8 cellular contexts compared by ENCODE assay signal in genomic region chr5:134410822-134411221, GRCh38. TPM values are rescaled to one million over a fixed set of nuclear protein-coding genes. Genes with fewer than 3 reads are reported as not detected.
DNase-seq lines count a peak whose midpoint lies in the region; ATAC-seq and TF ChIP-seq lines count a peak whose summit lies in the region.

No MANE protein-coding gene starts in this region.

- H3K27ac ChIP-seq in C4-2B: peak overlapping the region; percentile 83
- H3K27ac ChIP-seq in effector memory CD4-positive, alpha-beta T cell (ENCODE audit: insufficient read depth, low read length, poor library complexity, severe bottlenecking): peak overlapping the region; percentile 69

- TF ChIP-seq CTCF in C4-2B (conservative IDR thresholded peaks at IDR 0.05) (no peak), Loucy (conservative IDR thresholded peaks at IDR 0.05; ENCODE audit: low read length) (no peak), neural crest cell (conservative IDR thresholded peaks at IDR 0.05) (no peak), GM10248 (IDR thresholded peaks at IDR 0.05; ENCODE audit: control extremely low read depth, extremely low read depth, low read depth, missing control alignments) (no peak)

- H3K27ac Mint-ChIP-seq in neural crest cell (ENCODE audit: unreplicated experiment): peak overlapping the region; percentile 57

- peaks cover 16% of the 10 kb centered on the region for H4K20me1 ChIP-seq in Loucy (ENCODE audit: insufficient read depth, low read length, poor library complexity, severe bottlenecking)

- no peak for DNase-seq in effector memory CD4-positive, alpha-beta T cell
- DNase-seq in neural crest cell (ENCODE audit: low read depth, low spot score) (no peak), NCI-H69 (lab: John Stamatoyannopoulos, UW) (no peak), GM10248 (ENCODE audit: extremely low spot score) (no peak), occipital lobe (lab: John Stamatoyannopoulos, UW) (no peak)

- H3K9me3 Mint-ChIP-seq in neural crest cell: no peaks in the 10 kb centered on the region

- CTCF ChIA-PET in GM10248 (lab: Yijun Ruan, JAX): interaction anchor here (0.7 to 3.5 kb wide), 31 partner anchors 9 to 265 kb away, joined by 3 to 25 read pairs (median 5); no protein-coding TSS in a partner anchor

- no peak overlapping the region; the same call in 1 of the 2 replicates for H2AFZ ChIP-seq in Loucy (ENCODE audit: low read length)

- no peaks in the 10 kb centered on the region for H3K9me2 ChIP-seq in Loucy (replicated peaks; ENCODE audit: low read depth, low read length)

- no peaks in the 10 kb centered on the region for H3F3A ChIP-seq in Loucy (ENCODE audit: low read depth)

- peak overlapping the region; percentile 96 for H3K4me3 Mint-ChIP-seq in neural crest cell

- H3K4me3 ChIP-seq in Loucy (ENCODE audit: low read length, poor library complexity, severe bottlenecking): peak overlapping the region; percentile 98
- peak overlapping the region; percentile 79 for H3K4me3 ChIP-seq in effector memory CD4-positive, alpha-beta T cell (ENCODE audit: insufficient read depth, low read depth, low read length, poor library complexity, severe bottlenecking)

- POLR2A ChIA-PET in GM10248 (lab: Yijun Ruan, JAX): no interaction called here

- H3K4me1 Mint-ChIP-seq in neural crest cell: peaks cover 28% of the 10 kb centered on the region

- no peaks in the 10 kb centered on the region for H3K36me3 ChIP-seq in Loucy (ENCODE audit: insufficient read depth, low read length)
- no peaks in the 10 kb centered on the region for H3K36me3 ChIP-seq in effector memory CD4-positive, alpha-beta T cell (ENCODE audit: control insufficient read depth, insufficient read depth, low read length)

- H3K9me3 ChIP-seq in Loucy (ENCODE audit: insufficient read depth, low read depth, low read length): no peaks in the 10 kb centered on the region
- H3K9me3 ChIP-seq in effector memory CD4-positive, alpha-beta T cell (ENCODE audit: control insufficient read depth, low read length): no peaks in the 10 kb centered on the region

- peak overlapping the region; percentile 89 for H3K9ac ChIP-seq in Loucy (ENCODE audit: low read depth, low read length, poor library complexity, severe bottlenecking)

- ATAC-seq in GM18511 (IDR thresholded peaks at IDR 0.05; ENCODE audit: unreplicated experiment): no peak

- peaks cover 16% of the 10 kb centered on the region for H3K4me1 ChIP-seq in Loucy (ENCODE audit: insufficient read depth, low read length, poor library complexity, severe bottlenecking)
- peaks cover 12% of the 10 kb centered on the region for H3K4me1 ChIP-seq in effector memory CD4-positive, alpha-beta T cell (ENCODE audit: control insufficient read depth, insufficient read depth, low read length, poor library complexity, severe bottlenecking)

- H3K4me2 ChIP-seq in Loucy (ENCODE audit: low read depth, low read length, poor library complexity, severe bottlenecking): peak overlapping the region; percentile 94

- no peaks in the 10 kb centered on the region for H3K36me3 Mint-ChIP-seq in neural crest cell (ENCODE audit: low read depth)

- H3K27me3 Mint-ChIP-seq in neural crest cell (ENCODE audit: low read depth): no peaks in the 10 kb centered on the region

- no peaks in the 10 kb centered on the region for H3K27me3 ChIP-seq in Loucy (ENCODE audit: insufficient read depth, low read length, poor library complexity, severe bottlenecking)
- H3K27me3 ChIP-seq in effector memory CD4-positive, alpha-beta T cell (replicated peaks; ENCODE audit: control insufficient read depth, insufficient read depth, low read length, poor library complexity, severe bottlenecking): no peaks in the 10 kb centered on the region

- H3K79me2 ChIP-seq in Loucy (ENCODE audit: insufficient read depth, low read length): peaks cover 31% of the 10 kb centered on the region

RNA-seq across cellular contexts. Expression of gene CDKN2AIPNL, which starts 0.9 kb away (rescaled TPM):
- total RNA-seq in neural crest cell: 47.0 and 55.1 TPM in 2 replicates
- 52.9 TPM for total RNA-seq in occipital lobe

RNA-seq across cellular contexts. Expression of gene UBE2B, which starts 39.5 kb away (rescaled TPM):
- total RNA-seq in neural crest cell: 52.3 and 76.4 TPM in 2 replicates
- total RNA-seq in occipital lobe: 83.4 TPM

RNA-seq across cellular contexts. Expression of gene CDKL3, which starts 43.9 kb away (rescaled TPM):
- total RNA-seq in neural crest cell (5.1 and 5.4 TPM in 2 replicates), occipital lobe (15.0 TPM)
